ENCODE assay signal across 1 cellular context in the genomic region with DNA sequence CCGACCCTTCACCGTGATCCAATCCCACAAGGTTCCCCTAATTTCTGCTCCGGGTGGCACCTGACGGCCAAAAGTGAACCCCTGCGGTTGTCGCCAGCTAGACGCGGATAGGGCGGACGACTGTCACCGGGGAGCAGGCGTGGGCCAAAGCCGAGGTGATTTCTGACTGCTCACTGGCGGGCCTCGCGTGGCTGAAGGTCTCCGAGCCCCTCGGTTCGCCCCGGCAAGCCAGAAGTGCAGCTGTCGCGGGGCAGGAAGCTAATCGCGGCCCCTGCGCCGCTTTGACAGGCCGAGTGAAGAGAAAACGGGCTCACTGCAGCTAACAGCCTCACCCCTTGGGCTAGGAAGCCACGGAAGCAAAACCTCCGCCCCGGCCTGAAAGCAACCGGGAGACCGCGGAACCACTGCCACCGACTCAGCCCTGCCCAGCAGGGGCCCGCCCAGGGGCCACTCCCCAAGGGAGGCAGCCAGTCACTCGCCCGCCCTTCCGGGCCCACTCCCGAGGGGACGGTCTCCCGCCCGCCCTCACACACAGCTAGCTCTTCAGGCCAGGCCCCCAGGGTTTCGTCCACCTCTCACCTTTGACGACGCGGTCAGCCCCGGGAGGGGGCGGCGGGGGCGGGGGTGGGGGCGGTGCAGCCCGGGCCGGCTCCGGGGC.
A peak's percentile ranks its signal among the peaks of the same experiment; 100 is the strongest.
TF ChIP-seq lines count a peak whose summit lies in the region.

No MANE protein-coding gene starts in this region.

TF ChIP-seq in HepG2, 621 proteins besides CTCF, POLR2A, EP300 and RAD21 (continued from another document and continues in another):
- TF ChIP-seq, protein P1, sequence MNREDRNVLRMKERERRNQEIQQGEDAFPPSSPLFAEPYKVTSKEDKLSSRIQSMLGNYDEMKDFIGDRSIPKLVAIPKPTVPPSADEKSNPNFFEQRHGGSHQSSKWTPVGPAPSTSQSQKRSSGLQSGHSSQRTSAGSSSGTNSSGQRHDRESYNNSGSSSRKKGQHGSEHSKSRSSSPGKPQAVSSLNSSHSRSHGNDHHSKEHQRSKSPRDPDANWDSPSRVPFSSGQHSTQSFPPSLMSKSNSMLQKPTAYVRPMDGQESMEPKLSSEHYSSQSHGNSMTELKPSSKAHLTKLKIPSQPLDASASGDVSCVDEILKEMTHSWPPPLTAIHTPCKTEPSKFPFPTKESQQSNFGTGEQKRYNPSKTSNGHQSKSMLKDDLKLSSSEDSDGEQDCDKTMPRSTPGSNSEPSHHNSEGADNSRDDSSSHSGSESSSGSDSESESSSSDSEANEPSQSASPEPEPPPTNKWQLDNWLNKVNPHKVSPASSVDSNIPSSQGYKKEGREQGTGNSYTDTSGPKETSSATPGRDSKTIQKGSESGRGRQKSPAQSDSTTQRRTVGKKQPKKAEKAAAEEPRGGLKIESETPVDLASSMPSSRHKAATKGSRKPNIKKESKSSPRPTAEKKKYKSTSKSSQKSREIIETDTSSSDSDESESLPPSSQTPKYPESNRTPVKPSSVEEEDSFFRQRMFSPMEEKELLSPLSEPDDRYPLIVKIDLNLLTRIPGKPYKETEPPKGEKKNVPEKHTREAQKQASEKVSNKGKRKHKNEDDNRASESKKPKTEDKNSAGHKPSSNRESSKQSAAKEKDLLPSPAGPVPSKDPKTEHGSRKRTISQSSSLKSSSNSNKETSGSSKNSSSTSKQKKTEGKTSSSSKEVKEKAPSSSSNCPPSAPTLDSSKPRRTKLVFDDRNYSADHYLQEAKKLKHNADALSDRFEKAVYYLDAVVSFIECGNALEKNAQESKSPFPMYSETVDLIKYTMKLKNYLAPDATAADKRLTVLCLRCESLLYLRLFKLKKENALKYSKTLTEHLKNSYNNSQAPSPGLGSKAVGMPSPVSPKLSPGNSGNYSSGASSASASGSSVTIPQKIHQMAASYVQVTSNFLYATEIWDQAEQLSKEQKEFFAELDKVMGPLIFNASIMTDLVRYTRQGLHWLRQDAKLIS (CRISPR knock-in tag; IDR thresholded peaks at IDR 0.05): no peak
- TF ChIP-seq GTF2F1 (IDR thresholded peaks at IDR 0.05; ENCODE audit: low read length) (no peak), CEBPG (CRISPR knock-in tag; IDR thresholded peaks at IDR 0.05) (no peak), ZNF589 (CRISPR knock-in tag; conservative IDR thresholded peaks at IDR 0.05) (no peak), ZNF737 (CRISPR knock-in tag; IDR thresholded peaks at IDR 0.05; ENCODE audit: borderline replicate concordance) (no peak), ZNF333 (CRISPR knock-in tag; IDR thresholded peaks at IDR 0.05; ENCODE audit: borderline replicate concordance) (0 out of 2 replicates have a peak, but pooled peaks have one; percentile 72), KLF15 (CRISPR knock-in tag; IDR thresholded peaks at IDR 0.05; ENCODE audit: borderline replicate concordance) (0 out of 2 replicates have a peak, but pooled peaks have one; percentile 57), ZNF510 (CRISPR knock-in tag; IDR thresholded peaks at IDR 0.05; ENCODE audit: low read depth) (no peak), ZNF484 (CRISPR knock-in tag; IDR thresholded peaks at IDR 0.05; ENCODE audit: borderline replicate concordance, low read depth) (no peak), EED (CRISPR knock-in tag; IDR thresholded peaks at IDR 0.05) (peak; percentile 63; the same call in 1 of the 2 replicates), ZNF430 (CRISPR knock-in tag; IDR thresholded peaks at IDR 0.05) (peak; percentile 56; the same call in 1 of the 2 replicates), YEATS2 (CRISPR knock-in tag; IDR thresholded peaks at IDR 0.05; ENCODE audit: borderline replicate concordance) (no peak), NFKB2 (CRISPR knock-in tag; IDR thresholded peaks at IDR 0.05; ENCODE audit: borderline replicate concordance) (peak; percentile 29; the same call in 1 of the 2 replicates), PITX1 (CRISPR knock-in tag; IDR thresholded peaks at IDR 0.05) (peak; percentile 34; the same call in 1 of the 2 replicates), ZNF225 (CRISPR knock-in tag; IDR thresholded peaks at IDR 0.05) (peak; percentile 85; the same call in 1 of the 2 replicates), MTA1 (CRISPR knock-in tag; IDR thresholded peaks at IDR 0.05; ENCODE audit: borderline replicate concordance) (no peak), SMARCC2 (IDR thresholded peaks at IDR 0.05) (no peak), ZFX (CRISPR knock-in tag; IDR thresholded peaks at IDR 0.05; ENCODE audit: low read depth) (peak; percentile 73), SAP130 (CRISPR knock-in tag; IDR thresholded peaks at IDR 0.05; ENCODE audit: low read depth) (peak; percentile 61)
- TF ChIP-seq, protein P2, sequence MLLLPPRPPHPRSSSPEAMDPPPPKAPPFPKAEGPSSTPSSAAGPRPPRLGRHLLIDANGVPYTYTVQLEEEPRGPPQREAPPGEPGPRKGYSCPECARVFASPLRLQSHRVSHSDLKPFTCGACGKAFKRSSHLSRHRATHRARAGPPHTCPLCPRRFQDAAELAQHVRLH (CRISPR knock-in tag; IDR thresholded peaks at IDR 0.05; ENCODE audit: borderline replicate concordance, low read depth): no peak; the same call in 1 of the 2 replicates
- TF ChIP-seq, protein P3, sequence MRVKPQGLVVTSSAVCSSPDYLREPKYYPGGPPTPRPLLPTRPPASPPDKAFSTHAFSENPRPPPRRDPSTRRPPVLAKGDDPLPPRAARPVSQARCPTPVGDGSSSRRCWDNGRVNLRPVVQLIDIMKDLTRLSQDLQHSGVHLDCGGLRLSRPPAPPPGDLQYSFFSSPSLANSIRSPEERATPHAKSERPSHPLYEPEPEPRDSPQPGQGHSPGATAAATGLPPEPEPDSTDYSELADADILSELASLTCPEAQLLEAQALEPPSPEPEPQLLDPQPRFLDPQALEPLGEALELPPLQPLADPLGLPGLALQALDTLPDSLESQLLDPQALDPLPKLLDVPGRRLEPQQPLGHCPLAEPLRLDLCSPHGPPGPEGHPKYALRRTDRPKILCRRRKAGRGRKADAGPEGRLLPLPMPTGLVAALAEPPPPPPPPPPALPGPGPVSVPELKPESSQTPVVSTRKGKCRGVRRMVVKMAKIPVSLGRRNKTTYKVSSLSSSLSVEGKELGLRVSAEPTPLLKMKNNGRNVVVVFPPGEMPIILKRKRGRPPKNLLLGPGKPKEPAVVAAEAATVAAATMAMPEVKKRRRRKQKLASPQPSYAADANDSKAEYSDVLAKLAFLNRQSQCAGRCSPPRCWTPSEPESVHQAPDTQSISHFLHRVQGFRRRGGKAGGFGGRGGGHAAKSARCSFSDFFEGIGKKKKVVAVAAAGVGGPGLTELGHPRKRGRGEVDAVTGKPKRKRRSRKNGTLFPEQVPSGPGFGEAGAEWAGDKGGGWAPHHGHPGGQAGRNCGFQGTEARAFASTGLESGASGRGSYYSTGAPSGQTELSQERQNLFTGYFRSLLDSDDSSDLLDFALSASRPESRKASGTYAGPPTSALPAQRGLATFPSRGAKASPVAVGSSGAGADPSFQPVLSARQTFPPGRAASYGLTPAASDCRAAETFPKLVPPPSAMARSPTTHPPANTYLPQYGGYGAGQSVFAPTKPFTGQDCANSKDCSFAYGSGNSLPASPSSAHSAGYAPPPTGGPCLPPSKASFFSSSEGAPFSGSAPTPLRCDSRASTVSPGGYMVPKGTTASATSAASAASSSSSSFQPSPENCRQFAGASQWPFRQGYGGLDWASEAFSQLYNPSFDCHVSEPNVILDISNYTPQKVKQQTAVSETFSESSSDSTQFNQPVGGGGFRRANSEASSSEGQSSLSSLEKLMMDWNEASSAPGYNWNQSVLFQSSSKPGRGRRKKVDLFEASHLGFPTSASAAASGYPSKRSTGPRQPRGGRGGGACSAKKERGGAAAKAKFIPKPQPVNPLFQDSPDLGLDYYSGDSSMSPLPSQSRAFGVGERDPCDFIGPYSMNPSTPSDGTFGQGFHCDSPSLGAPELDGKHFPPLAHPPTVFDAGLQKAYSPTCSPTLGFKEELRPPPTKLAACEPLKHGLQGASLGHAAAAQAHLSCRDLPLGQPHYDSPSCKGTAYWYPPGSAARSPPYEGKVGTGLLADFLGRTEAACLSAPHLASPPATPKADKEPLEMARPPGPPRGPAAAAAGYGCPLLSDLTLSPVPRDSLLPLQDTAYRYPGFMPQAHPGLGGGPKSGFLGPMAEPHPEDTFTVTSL (CRISPR knock-in tag; IDR thresholded peaks at IDR 0.05; ENCODE audit: borderline replicate concordance): no peak
- TF ChIP-seq, protein P4, sequence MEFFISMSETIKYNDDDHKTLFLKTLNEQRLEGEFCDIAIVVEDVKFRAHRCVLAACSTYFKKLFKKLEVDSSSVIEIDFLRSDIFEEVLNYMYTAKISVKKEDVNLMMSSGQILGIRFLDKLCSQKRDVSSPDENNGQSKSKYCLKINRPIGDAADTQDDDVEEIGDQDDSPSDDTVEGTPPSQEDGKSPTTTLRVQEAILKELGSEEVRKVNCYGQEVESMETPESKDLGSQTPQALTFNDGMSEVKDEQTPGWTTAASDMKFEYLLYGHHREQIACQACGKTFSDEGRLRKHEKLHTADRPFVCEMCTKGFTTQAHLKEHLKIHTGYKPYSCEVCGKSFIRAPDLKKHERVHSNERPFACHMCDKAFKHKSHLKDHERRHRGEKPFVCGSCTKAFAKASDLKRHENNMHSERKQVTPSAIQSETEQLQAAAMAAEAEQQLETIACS (CRISPR knock-in tag; IDR thresholded peaks at IDR 0.05): no peak
- TF ChIP-seq, protein P5, sequence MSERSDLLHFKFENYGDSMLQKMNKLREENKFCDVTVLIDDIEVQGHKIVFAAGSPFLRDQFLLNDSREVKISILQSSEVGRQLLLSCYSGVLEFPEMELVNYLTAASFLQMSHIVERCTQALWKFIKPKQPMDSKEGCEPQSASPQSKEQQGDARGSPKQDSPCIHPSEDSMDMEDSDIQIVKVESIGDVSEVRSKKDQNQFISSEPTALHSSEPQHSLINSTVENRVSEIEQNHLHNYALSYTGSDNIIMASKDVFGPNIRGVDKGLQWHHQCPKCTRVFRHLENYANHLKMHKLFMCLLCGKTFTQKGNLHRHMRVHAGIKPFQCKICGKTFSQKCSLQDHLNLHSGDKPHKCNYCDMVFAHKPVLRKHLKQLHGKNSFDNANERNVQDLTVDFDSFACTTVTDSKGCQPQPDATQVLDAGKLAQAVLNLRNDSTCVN (CRISPR knock-in tag; IDR thresholded peaks at IDR 0.05; ENCODE audit: borderline replicate concordance): no peak
- TF ChIP-seq, protein P6, sequence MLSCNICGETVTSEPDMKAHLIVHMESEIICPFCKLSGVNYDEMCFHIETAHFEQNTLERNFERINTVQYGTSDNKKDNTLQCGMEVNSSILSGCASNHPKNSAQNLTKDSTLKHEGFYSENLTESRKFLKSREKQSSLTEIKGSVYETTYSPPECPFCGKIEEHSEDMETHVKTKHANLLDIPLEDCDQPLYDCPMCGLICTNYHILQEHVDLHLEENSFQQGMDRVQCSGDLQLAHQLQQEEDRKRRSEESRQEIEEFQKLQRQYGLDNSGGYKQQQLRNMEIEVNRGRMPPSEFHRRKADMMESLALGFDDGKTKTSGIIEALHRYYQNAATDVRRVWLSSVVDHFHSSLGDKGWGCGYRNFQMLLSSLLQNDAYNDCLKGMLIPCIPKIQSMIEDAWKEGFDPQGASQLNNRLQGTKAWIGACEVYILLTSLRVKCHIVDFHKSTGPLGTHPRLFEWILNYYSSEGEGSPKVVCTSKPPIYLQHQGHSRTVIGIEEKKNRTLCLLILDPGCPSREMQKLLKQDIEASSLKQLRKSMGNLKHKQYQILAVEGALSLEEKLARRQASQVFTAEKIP (CRISPR knock-in tag; IDR thresholded peaks at IDR 0.05; ENCODE audit: borderline replicate concordance): no peak
- TF ChIP-seq, protein P7, sequence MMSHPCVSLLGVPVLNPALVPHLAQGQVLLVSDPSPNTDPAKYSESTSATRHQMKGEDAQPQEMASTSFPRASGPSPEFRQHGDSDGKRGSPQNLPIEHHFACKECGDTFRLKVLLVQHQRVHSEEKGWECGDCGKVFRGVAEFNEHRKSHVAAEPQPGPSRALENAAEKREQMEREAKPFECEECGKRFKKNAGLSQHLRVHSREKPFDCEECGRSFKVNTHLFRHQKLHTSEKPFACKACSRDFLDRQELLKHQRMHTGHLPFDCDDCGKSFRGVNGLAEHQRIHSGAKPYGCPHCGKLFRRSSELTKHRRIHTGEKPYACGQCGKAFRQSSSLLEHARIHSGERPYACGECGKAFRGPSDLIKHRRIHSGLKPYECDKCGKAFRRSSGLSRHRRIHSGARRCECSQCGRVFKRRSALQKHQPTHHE (CRISPR knock-in tag; IDR thresholded peaks at IDR 0.05; ENCODE audit: borderline replicate concordance): no peak
- TF ChIP-seq, protein P8, sequence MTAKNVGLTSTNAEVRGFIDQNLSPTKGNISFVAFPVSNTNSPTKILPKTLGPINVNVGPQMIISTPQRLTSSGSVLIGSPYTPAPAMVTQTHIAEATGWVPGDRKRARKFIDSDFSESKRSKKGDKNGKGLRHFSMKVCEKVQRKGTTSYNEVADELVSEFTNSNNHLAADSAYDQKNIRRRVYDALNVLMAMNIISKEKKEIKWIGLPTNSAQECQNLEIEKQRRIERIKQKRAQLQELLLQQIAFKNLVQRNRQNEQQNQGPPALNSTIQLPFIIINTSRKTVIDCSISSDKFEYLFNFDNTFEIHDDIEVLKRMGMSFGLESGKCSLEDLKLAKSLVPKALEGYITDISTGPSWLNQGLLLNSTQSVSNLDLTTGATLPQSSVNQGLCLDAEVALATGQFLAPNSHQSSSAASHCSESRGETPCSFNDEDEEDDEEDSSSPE (CRISPR knock-in tag; IDR thresholded peaks at IDR 0.05): no peak; the same call in 1 of the 2 replicates
- TF ChIP-seq, protein P9, sequence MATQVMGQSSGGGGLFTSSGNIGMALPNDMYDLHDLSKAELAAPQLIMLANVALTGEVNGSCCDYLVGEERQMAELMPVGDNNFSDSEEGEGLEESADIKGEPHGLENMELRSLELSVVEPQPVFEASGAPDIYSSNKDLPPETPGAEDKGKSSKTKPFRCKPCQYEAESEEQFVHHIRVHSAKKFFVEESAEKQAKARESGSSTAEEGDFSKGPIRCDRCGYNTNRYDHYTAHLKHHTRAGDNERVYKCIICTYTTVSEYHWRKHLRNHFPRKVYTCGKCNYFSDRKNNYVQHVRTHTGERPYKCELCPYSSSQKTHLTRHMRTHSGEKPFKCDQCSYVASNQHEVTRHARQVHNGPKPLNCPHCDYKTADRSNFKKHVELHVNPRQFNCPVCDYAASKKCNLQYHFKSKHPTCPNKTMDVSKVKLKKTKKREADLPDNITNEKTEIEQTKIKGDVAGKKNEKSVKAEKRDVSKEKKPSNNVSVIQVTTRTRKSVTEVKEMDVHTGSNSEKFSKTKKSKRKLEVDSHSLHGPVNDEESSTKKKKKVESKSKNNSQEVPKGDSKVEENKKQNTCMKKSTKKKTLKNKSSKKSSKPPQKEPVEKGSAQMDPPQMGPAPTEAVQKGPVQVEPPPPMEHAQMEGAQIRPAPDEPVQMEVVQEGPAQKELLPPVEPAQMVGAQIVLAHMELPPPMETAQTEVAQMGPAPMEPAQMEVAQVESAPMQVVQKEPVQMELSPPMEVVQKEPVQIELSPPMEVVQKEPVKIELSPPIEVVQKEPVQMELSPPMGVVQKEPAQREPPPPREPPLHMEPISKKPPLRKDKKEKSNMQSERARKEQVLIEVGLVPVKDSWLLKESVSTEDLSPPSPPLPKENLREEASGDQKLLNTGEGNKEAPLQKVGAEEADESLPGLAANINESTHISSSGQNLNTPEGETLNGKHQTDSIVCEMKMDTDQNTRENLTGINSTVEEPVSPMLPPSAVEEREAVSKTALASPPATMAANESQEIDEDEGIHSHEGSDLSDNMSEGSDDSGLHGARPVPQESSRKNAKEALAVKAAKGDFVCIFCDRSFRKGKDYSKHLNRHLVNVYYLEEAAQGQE (IDR thresholded peaks at IDR 0.05; ENCODE audit: borderline replicate concordance in 1 of 2, low read depth in 1 of 2, low read length in 2 of 2): no peak
